Comparison of ENCODE assay signal across 8 cellular contexts in genomic region chr5:173887610-173888472, GRCh38.
A peak's percentile ranks its signal among the peaks of the same experiment; 100 is the strongest.
DNase-seq lines count a peak whose midpoint lies in the region; ATAC-seq lines count a peak whose summit lies in the region.

TSS of gene CPEB4 (plus strand) at chr5:173888349. CDS start at chr5:173889734, 1,385 bp downstream.

- peaks cover 5 to 43% (median 14%) of the 10 kb centered on the region in 11 experiments; a peak in 17 of 22 replicates for H4K20me1 ChIP-seq in BLaER1 treated with 17β-estradiol and CSF1 and Interleukin-3, amounts not matched to agents 10 nM and 100 nM

- H3K4me3 ChIP-seq in BLaER1 treated with 17β-estradiol and CSF1 and Interleukin-3, amounts not matched to agents 10 nM and 100 nM = peak within 1 kb of the TSS; percentile 75 to 90 (median 84)

- peaks cover 3 to 38% (median 29%) of the 10 kb centered on the region in 11 experiments; a peak in 20 of 22 replicates for H3K27me3 ChIP-seq in BLaER1 treated with 17β-estradiol and CSF1 and Interleukin-3, amounts not matched to agents 10 nM and 100 nM

- peaks cover 0 to 5% (median 1%) of the 10 kb centered on the region in 11 experiments; a peak in 9 of 22 replicates for H3K9me3 ChIP-seq in BLaER1 treated with 17β-estradiol and CSF1 and Interleukin-3, amounts not matched to agents 10 nM and 100 nM (replicated peaks in 1 of 11)

- peak within 1 kb of the TSS; percentile 91 to 99 (median 96) for H3K27ac ChIP-seq in BLaER1 treated with 17β-estradiol and CSF1 and Interleukin-3, amounts not matched to agents 10 nM and 100 nM

- peaks cover 18 to 71% (median 44%) of the 10 kb centered on the region in 10 experiments for H3K4me1 ChIP-seq in BLaER1 treated with 17β-estradiol and CSF1 and Interleukin-3, amounts not matched to agents 10 nM and 100 nM

- DNase-seq in NCI-H748 (lab: John Stamatoyannopoulos, UW; ENCODE audit: unreplicated experiment) = peak; percentile 99
- peak; percentile 96 for DNase-seq in activated CD4-positive, alpha-beta T cell treated with anti-CD3 and anti-CD28 coated beads, Interleukin-2, amount 50 U/mL, for 1 hour
- DNase-seq in cortex of kidney (lab: John Stamatoyannopoulos, UW) = peak; percentile 96
- peak; percentile 100 for DNase-seq in left kidney (ENCODE audit: low read depth, low spot score)
- DNase-seq in stimulated activated CD4-positive, alpha-beta T cell treated with anti-CD3 and anti-CD28 coated beads, Interleukin-2, amount 100 ng/mL, for 24 hours = peak; percentile 96

- peak within 1 kb of the TSS; percentile 78 to 95 (median 91) for H3K9ac ChIP-seq in BLaER1 treated with 17β-estradiol and CSF1 and Interleukin-3, amounts not matched to agents 10 nM and 100 nM

- peaks cover 0 to 14% (median 0%) of the 10 kb centered on the region in 11 experiments; a peak in 3 of 22 replicates for H3K36me3 ChIP-seq in BLaER1 treated with 17β-estradiol and CSF1 and Interleukin-3, amounts not matched to agents 10 nM and 100 nM

- ATAC-seq in GM19351 (IDR thresholded peaks at IDR 0.05; ENCODE audit: unreplicated experiment) (peak; percentile 80), HG03521 (IDR thresholded peaks at IDR 0.05; ENCODE audit: unreplicated experiment) (peak; percentile 92)

- H3K4me2 ChIP-seq in BLaER1 treated with 17β-estradiol and CSF1 and Interleukin-3, amounts not matched to agents 10 nM and 100 nM = peak within 1 kb of the TSS; percentile 86 to 96 (median 90)

Comparison
In these comparisons a context has a peak if more than half of its experiments do, and no peak if none do; other contexts are left out.
1. Peak in every context shown above with its lines: DNase-seq, ATAC-seq, H3K4me3 ChIP-seq and H3K27ac ChIP-seq.